1 cellular context compared by ENCODE assay signal in genomic region chr4:55545133-55545532, GRCh38.
TF ChIP-seq lines count a peak whose summit lies in the region.

No MANE protein-coding gene starts in this region.

TF ChIP-seq in GM23338, 12 proteins besides CTCF, POLR2A, EP300 and RAD21 (continued from another document):
- TF ChIP-seq ETS1 (IDR thresholded peaks at IDR 0.05) = no peak
- TF ChIP-seq ZNF331 (CRISPR knock-in tag; IDR thresholded peaks at IDR 0.05; ENCODE audit: low read depth) = no peak
- TF ChIP-seq STAT1 (IDR thresholded peaks at IDR 0.05; ENCODE audit: unreplicated experiment) = no peak
